ENCODE assay signal across 9 cellular contexts in the genomic region with DNA sequence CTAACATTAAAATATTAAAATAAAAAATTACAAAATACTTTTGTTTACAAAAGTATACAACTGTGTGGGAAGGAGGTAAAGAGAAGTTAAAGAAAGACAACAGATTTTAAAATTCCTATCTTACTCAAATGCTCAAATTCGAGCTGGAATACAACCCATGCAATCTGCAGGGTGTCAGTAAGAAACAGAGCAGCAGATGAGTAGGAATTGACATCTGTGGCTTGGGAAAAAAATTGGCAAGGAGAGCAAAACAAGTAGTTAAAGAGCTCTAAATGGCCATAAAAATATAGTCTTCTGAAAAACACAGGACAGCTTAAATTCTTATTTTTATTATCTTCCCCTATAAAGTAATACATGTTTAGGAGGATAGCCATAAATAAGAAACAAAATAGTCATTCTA.
"Had no signal": no experiment of that assay in that cellular context is flagged by ENCODE, and none has a peak within 500 bp of the region (broad histone marks: within the 10 kb centered on the region; RNA-seq: fewer than 3 reads in every experiment).

No MANE protein-coding gene starts in this region.

- DNase-seq: H9, HCEC 1CT, IMR-90, KG1 had no signal

- FAIRE-seq: H1, H54, HTR-8/SVneo, K562 had no signal

- ATAC-seq: GM23338, K562 had no signal
